ENCODE assay signal across 8 cellular contexts in the genomic region with DNA sequence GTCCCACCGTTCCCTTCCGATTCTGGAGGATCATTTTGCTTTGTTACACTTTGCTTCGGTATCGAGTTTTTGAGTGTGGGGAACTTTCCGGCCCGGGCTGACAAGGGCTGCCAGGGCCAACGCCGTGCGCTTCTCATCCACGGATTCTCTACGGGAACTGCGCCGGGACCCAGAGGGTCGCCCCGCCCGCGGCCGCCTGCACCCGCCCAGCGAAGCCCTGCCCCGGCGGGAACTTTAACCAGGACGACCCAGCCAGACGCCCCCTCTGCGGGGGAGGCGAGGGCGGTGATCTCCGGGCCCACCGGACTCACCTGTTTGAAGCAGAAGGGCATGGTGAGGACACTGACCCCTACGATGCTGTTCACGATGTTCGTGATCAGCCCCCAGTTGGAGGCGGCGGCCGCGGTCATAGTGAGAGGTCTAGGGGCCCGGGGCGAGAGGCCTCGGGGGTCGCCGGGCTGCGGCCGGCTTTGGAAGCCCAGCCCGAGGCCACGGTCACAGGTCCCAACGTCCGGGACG. TPM values are rescaled to one million over a fixed set of nuclear protein-coding genes. Genes with fewer than 3 reads are reported as not detected.
DNase-seq lines count a peak whose midpoint lies in the region; ATAC-seq, FAIRE-seq and TF ChIP-seq lines count a peak whose summit lies in the region.

No MANE protein-coding gene starts in this region.

- H3K4me1 ChIP-seq in CD4-positive, CD25-positive, alpha-beta regulatory T cell (ENCODE audit: control insufficient read depth, insufficient read depth, low read length, poor library complexity, severe bottlenecking): peaks cover 41% of the 10 kb centered on the region
- H3K4me1 ChIP-seq in GM23338 (ENCODE audit: insufficient read depth) (peaks cover 4% of the 10 kb centered on the region; the same call in 1 of the 2 replicates), Panc1 (ENCODE audit: control insufficient read depth, insufficient read depth, low read length) (peaks cover 32% of the 10 kb centered on the region), lung (ENCODE audit: control insufficient read depth in 2 of 2, insufficient read depth in 2 of 2, low read length in 2 of 2) (peaks cover 0 to 9% of the 10 kb centered on the region in 2 donors)

- H3K9me2 ChIP-seq in GM23338 (ENCODE audit: insufficient read depth): no peaks in the 10 kb centered on the region

- peaks cover 24% of the 10 kb centered on the region for H4K20me1 ChIP-seq in GM23338 (replicated peaks; ENCODE audit: insufficient read depth)

- in situ Hi-C loops in Panc1 (cut with HindIII; ENCODE audit: low pct_unique_long_range_greater_than_20kb, low sequenced_read_pairs): no loop called here

- intact Hi-C loops in Panc1 (cut with micrococcal nuclease; ENCODE audit: unreplicated experiment): loop anchor here (5.0 kb wide), 2 partner anchors 43 to 108 kb away; no protein-coding TSS in a partner anchor

- peaks cover 33% of the 10 kb centered on the region for H3K79me2 ChIP-seq in GM23338 (replicated peaks; ENCODE audit: insufficient read depth)

- peak overlapping the region; percentile 87 to 100 (median 92) for H3K4me3 Mint-ChIP-seq in CD4-positive, CD25-positive, alpha-beta regulatory T cell
- H3K4me3 Mint-ChIP-seq in GM23338 (peak overlapping the region; percentile 87), chondrocyte (ENCODE audit: unreplicated experiment) (peak overlapping the region; percentile 91), type B pancreatic cell (peak overlapping the region; percentile 90)

- DNase-seq in CD4-positive, CD25-positive, alpha-beta regulatory T cell: peak in 1 of 3 donors; percentile 26
- DNase-seq in GM23338 (ENCODE audit: low spot score) (peak; percentile 53), Panc1 (ENCODE audit: low read depth, low spot score) (no peak), chondrocyte (ENCODE audit: low spot score) (peak; percentile 84), lung (ENCODE audit: low spot score) (no peak), type B pancreatic cell (ENCODE audit: extremely low spot score, unreplicated experiment) (no peak), H54 (ENCODE audit: insufficient read length, low spot score) (no peak), GOT3 (lab: John Stamatoyannopoulos, UW) (no peak)

- no peak for TF ChIP-seq CTCF in GM23338 (conservative IDR thresholded peaks at IDR 0.05; ENCODE audit: low read depth in 2 of 2)
- TF ChIP-seq CTCF in Panc1 (IDR thresholded peaks at IDR 0.05): no peak
- TF ChIP-seq CTCF in chondrocyte (IDR thresholded peaks at IDR 0.05): no peak
- no peak for TF ChIP-seq CTCF in lung (IDR thresholded peaks at IDR 0.05; ENCODE audit: control extremely low read depth, extremely low read depth)
- TF ChIP-seq CTCF in type B pancreatic cell (conservative IDR thresholded peaks at IDR 0.05): no peak

- H3K27ac ChIP-seq in CD4-positive, CD25-positive, alpha-beta regulatory T cell (ENCODE audit: insufficient read depth, low read length, poor library complexity, severe bottlenecking): peak overlapping the region; percentile 92
- H3K27ac ChIP-seq in GM23338 (ENCODE audit: low read depth): no peak overlapping the region
- H3K27ac ChIP-seq in Panc1 (ENCODE audit: low read length): peak overlapping the region; percentile 97
- peak overlapping the region; percentile 95 to 98 for H3K27ac ChIP-seq in lung (ENCODE audit: low read depth in 1 of 2, low read length in 1 of 2)

- peak overlapping the region; percentile 93 for H3K4me3 ChIP-seq in CD4-positive, CD25-positive, alpha-beta regulatory T cell (ENCODE audit: low read depth, low read length)
- peak overlapping the region; percentile 90 for H3K4me3 ChIP-seq in GM23338
- H3K4me3 ChIP-seq in Panc1 (ENCODE audit: low read depth in 2 of 2, low read length in 2 of 2): peak overlapping the region; percentile 80 to 94
- H3K4me3 ChIP-seq in lung: peak overlapping the region; percentile 96

- no peak; the same call in 1 of the 2 replicates for TF ChIP-seq POLR2A in H54 (IDR thresholded peaks at IDR 0.05; ENCODE audit: low read depth, low read length)

- peak overlapping the region; percentile 86 to 97 (median 91) for H3K27ac Mint-ChIP-seq in CD4-positive, CD25-positive, alpha-beta regulatory T cell
- H3K27ac Mint-ChIP-seq in GM23338: no peak overlapping the region
- H3K27ac Mint-ChIP-seq in chondrocyte (ENCODE audit: unreplicated experiment): peak overlapping the region; percentile 61
- peak overlapping the region; percentile 86 for H3K27ac Mint-ChIP-seq in type B pancreatic cell

- H3K36me3 Mint-ChIP-seq in CD4-positive, CD25-positive, alpha-beta regulatory T cell: peaks cover 6% of the 10 kb centered on the region
- H3K36me3 Mint-ChIP-seq in GM23338 (ENCODE audit: low read depth): peaks cover 5% of the 10 kb centered on the region; the same call in 1 of the 3 replicates
- H3K36me3 Mint-ChIP-seq in chondrocyte (ENCODE audit: low read depth): no peaks in the 10 kb centered on the region
- H3K36me3 Mint-ChIP-seq in type B pancreatic cell: peaks cover 4% of the 10 kb centered on the region

- no peak for ATAC-seq in CD4-positive, CD25-positive, alpha-beta regulatory T cell (ENCODE audit: low read depth in 2 of 2)
- ATAC-seq in GM23338 (peak; percentile 31), Panc1 (peak; percentile 35), lung (ENCODE audit: insufficient read depth, low FRiP score) (no peak)

- FAIRE-seq in H54 (lab: Jason Lieb, UNC): no peak

- CTCF ChIA-PET in Panc1 (lab: Charles Lee): no interaction called here

- peaks cover 4% of the 10 kb centered on the region for H3K36me3 ChIP-seq in CD4-positive, CD25-positive, alpha-beta regulatory T cell (ENCODE audit: control insufficient read depth, insufficient read depth, low read length)
- H3K36me3 ChIP-seq in GM23338 (ENCODE audit: insufficient read depth) (no peaks in the 10 kb centered on the region), Panc1 (ENCODE audit: control insufficient read depth, insufficient read depth, low read length) (no peaks in the 10 kb centered on the region; the same call in none of the 2 replicates), lung (ENCODE audit: control insufficient read depth in 2 of 2, insufficient read depth in 2 of 2, low read length in 2 of 2) (no peaks in the 10 kb centered on the region)

- H3K9me3 ChIP-seq in CD4-positive, CD25-positive, alpha-beta regulatory T cell (ENCODE audit: control insufficient read depth in 2 of 2, low read length in 2 of 2): no peaks in the 10 kb centered on the region
- H3K9me3 ChIP-seq in Panc1 (ENCODE audit: control insufficient read depth, insufficient read depth, low read depth, low read length) (no peaks in the 10 kb centered on the region), lung (ENCODE audit: control insufficient read depth in 2 of 2, insufficient read depth in 1 of 2, low read length in 1 of 2) (no peaks in the 10 kb centered on the region)

- peaks cover 4% of the 10 kb centered on the region; the same call in 1 of the 2 replicates for H3F3A ChIP-seq in GM23338 (replicated peaks; ENCODE audit: low read depth)

- H3K4me2 ChIP-seq in GM23338: peak overlapping the region; percentile 94

- WGBS in lung, 2 donors: 1% methylated on average over 48 of the region's 48 CpGs

- no peak overlapping the region for H2AFZ ChIP-seq in GM23338

- no peaks in the 10 kb centered on the region for H3K27me3 ChIP-seq in CD4-positive, CD25-positive, alpha-beta regulatory T cell (ENCODE audit: control insufficient read depth, insufficient read depth, low read length)
- H3K27me3 ChIP-seq in GM23338 (ENCODE audit: insufficient read depth) (no peaks in the 10 kb centered on the region), Panc1 (ENCODE audit: control insufficient read depth, insufficient read depth, low read length) (no peaks in the 10 kb centered on the region), lung (ENCODE audit: control insufficient read depth, insufficient read depth) (no peaks in the 10 kb centered on the region)

- H3K9me3 Mint-ChIP-seq in CD4-positive, CD25-positive, alpha-beta regulatory T cell: no peaks in the 10 kb centered on the region
- H3K9me3 Mint-ChIP-seq in GM23338 (no peaks in the 10 kb centered on the region), chondrocyte (ENCODE audit: low read depth) (no peaks in the 10 kb centered on the region), type B pancreatic cell (no peaks in the 10 kb centered on the region)

- POLR2A ChIA-PET in Panc1 (lab: Charles Lee): interaction anchor here (0.6 to 1.0 kb wide), 2 partner anchors 49 to 98 kb away, joined by 3 read pairs; no protein-coding TSS in a partner anchor

- no peaks in the 10 kb centered on the region for H3K27me3 Mint-ChIP-seq in CD4-positive, CD25-positive, alpha-beta regulatory T cell
- H3K27me3 Mint-ChIP-seq in GM23338 (ENCODE audit: insufficient read depth, low read depth, poor library complexity): peaks cover 9% of the 10 kb centered on the region
- H3K27me3 Mint-ChIP-seq in chondrocyte (ENCODE audit: low read depth): no peaks in the 10 kb centered on the region
- H3K27me3 Mint-ChIP-seq in type B pancreatic cell: no peaks in the 10 kb centered on the region

- BruUV-seq in Panc1 (replicated peaks; lab: Mats Ljungman, UMichigan): no TSS peak

- H3K4me1 Mint-ChIP-seq in CD4-positive, CD25-positive, alpha-beta regulatory T cell: peaks cover 10 to 60% (median 33%) of the 10 kb centered on the region in 4 donors
- H3K4me1 Mint-ChIP-seq in GM23338 (peaks cover 13% of the 10 kb centered on the region), chondrocyte (ENCODE audit: low read depth) (peaks cover 31% of the 10 kb centered on the region), type B pancreatic cell (ENCODE audit: unreplicated experiment) (peaks cover 25% of the 10 kb centered on the region)

RNA-seq across cellular contexts. Expression of a gene that starts 0.5 kb away (rescaled TPM):
- total RNA-seq in CD4-positive, CD25-positive, alpha-beta regulatory T cell: 66.3 TPM
- 10 to 100 TPM; 38.2 to 60.1 (median 48.6) TPM for polyA plus RNA-seq in CD4-positive, CD25-positive, alpha-beta regulatory T cell
- total RNA-seq in GM23338 (2014; rRNA removed; shearing (Covaris generic)): 51.7 and 55.8 TPM in 2 replicates
- polyA plus RNA-seq in GM23338 (2016; fragmentation: Nextera tagmentation; extraction: Ambion mirVana): 17.1 and 18.3 TPM in 2 replicates
- total RNA-seq in Panc1 (2021; ENCODE audit: unreplicated experiment): 188 TPM
- polyA plus RNA-seq in Panc1 (2012; ENCODE audit: insufficient read length): 144 TPM
- 115 to 147 TPM (median 116 TPM) in 3 replicates for total RNA-seq in chondrocyte
- 100 to 1,000 TPM in 1 of 2 donors, 10 to 100 TPM in 1; 56.0 to 127 TPM for total RNA-seq in lung
- 10 to 100 TPM; 69.6 to 95.3 TPM for polyA plus RNA-seq in lung
- 85.0 and 118 TPM in 2 replicates for total RNA-seq in type B pancreatic cell (ENCODE audit: low replicate concordance)

RNA-seq across cellular contexts. Expression of a gene that starts 55.5 kb away (rescaled TPM):
- 34.8 TPM for total RNA-seq in CD4-positive, CD25-positive, alpha-beta regulatory T cell
- polyA plus RNA-seq in CD4-positive, CD25-positive, alpha-beta regulatory T cell: 10 to 100 TPM; 56.9 to 83.2 (median 78.6) TPM
- 17.9 and 21.5 TPM in 2 replicates for total RNA-seq in GM23338 (2014; rRNA removed; shearing (Covaris generic))
- 156 and 175 TPM in 2 replicates for polyA plus RNA-seq in GM23338 (2016; fragmentation: Nextera tagmentation; extraction: Ambion mirVana)
- 75.8 TPM for total RNA-seq in Panc1 (2021; ENCODE audit: unreplicated experiment)
- 144 TPM for polyA plus RNA-seq in Panc1 (2012; ENCODE audit: insufficient read length)
- 36.1 to 58.9 TPM (median 39.7 TPM) in 3 replicates for total RNA-seq in chondrocyte
- total RNA-seq in lung: 10 to 100 TPM; 12.7 to 51.1 TPM
- 10 to 100 TPM; 23.1 to 36.7 TPM for polyA plus RNA-seq in lung
- total RNA-seq in type B pancreatic cell (ENCODE audit: low replicate concordance): 56.9 and 82.3 TPM in 2 replicates

RNA-seq across cellular contexts. Expression of a gene that starts 55.7 kb away (rescaled TPM):
- total RNA-seq in CD4-positive, CD25-positive, alpha-beta regulatory T cell: 113 TPM
- 1 to 10 TPM; 2.1 to 6.3 (median 5.7) TPM for polyA plus RNA-seq in CD4-positive, CD25-positive, alpha-beta regulatory T cell
- total RNA-seq in GM23338 (2014; rRNA removed; shearing (Covaris generic)): 25.3 and 37.5 TPM in 2 replicates
- 4.4 and 5.5 TPM in 2 replicates for polyA plus RNA-seq in GM23338 (2016; fragmentation: Nextera tagmentation; extraction: Ambion mirVana)
- total RNA-seq in Panc1 (2021; ENCODE audit: unreplicated experiment): 44.9 TPM
- 35.3 TPM for polyA plus RNA-seq in Panc1 (2012; ENCODE audit: insufficient read length)
- 27.1 to 29.0 TPM (median 27.6 TPM) in 3 replicates for total RNA-seq in chondrocyte
- total RNA-seq in lung: 10 to 100 TPM; 20.7 to 48.7 TPM
- 10 to 100 TPM; 29.1 to 33.1 TPM for polyA plus RNA-seq in lung
- 45.7 and 50.1 TPM in 2 replicates for total RNA-seq in type B pancreatic cell (ENCODE audit: low replicate concordance)

Comparison
In these comparisons a context has a peak if more than half of its experiments do, and no peak if none do; other contexts are left out.
1. ATAC-seq: peak in GM23338 (single experiment) and Panc1 (single experiment); none in CD4-positive, CD25-positive, alpha-beta regulatory T cell (0 of 2) and lung (single experiment).
2. DNase-seq: peak in GM23338 (single experiment) and chondrocyte (single experiment); none in Panc1 (single experiment), lung (single experiment), type B pancreatic cell (single experiment), H54 (single experiment) and GOT3 (single experiment).
3. Peak in every context shown above with its lines, with median percentiles within 50 percentile points of each other: H3K4me3 ChIP-seq and H3K4me3 Mint-ChIP-seq.